ENCODE assay signal across 17 cellular contexts in the genomic region with DNA sequence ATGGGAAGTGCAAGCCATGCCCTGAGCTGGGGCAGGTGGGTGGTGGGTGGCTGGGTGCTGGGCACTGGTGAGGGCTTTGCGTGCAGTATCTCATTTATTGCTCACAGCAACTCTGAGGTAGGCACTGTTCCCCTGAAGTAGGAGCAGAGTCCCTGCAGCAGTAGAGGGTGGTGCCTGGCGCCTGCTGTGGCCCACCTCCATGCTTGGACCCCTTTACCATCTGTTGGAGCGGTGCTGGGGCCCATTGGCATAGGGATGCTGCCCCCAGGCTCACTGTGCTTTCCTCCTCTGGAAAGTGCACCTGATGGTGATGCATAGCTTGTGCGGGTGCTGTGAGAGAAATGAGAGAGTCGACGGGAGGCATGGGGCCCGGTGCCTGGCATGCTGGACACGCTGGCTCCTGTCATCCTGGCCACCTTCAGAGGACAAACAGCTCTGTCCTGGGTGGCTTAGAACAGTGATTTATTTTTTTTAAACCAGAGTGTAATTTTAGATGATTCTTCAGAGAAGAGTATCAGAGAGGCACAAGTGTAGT. TPM values are rescaled to one million over a fixed set of nuclear protein-coding genes. Genes with fewer than 3 reads are reported as not detected.
"Had no signal": no experiment of that assay in that cellular context is flagged by ENCODE, and none has a peak within 500 bp of the region (broad histone marks: within the 10 kb centered on the region; RNA-seq: fewer than 3 reads in every experiment).

No MANE protein-coding gene starts in this region.

- H3K9me3 ChIP-seq: ascending aorta, prostate gland, spleen, suprapubic skin had no signal

- H3K4me3 Mint-ChIP-seq: activated CD4-positive, alpha-beta T cell treated with anti-CD3 and anti-CD28 coated beads, Interleukin-2, amount 10 ng/mL, durations not matched to agents 7 days and 5 days; activated naive CD8-positive, alpha-beta T cell treated with anti-CD3 and anti-CD28 coated beads, Interleukin-2, amount 10 ng/mL, durations not matched to agents 7 days and 5 days; naive B cell; stimulated activated naive CD8-positive, alpha-beta T cell treated with anti-CD3 and anti-CD28 coated beads, Interleukin-15, Interleukin-2, amounts not matched to agents 100 ng/mL and 50 ng/mL, for 24 hours had no signal

- H3K4me3 ChIP-seq: ascending aorta, prostate gland, spleen, suprapubic skin had no signal

- DNase-seq: activated CD4-positive, alpha-beta T cell treated with anti-CD3 and anti-CD28 coated beads, Interleukin-2, amount 10 ng/mL, durations not matched to agents 7 days and 5 days; activated CD4-positive, CD25-positive, alpha-beta regulatory T cell; activated CD8-positive, alpha-beta memory T cell treated with anti-CD3 and anti-CD28 coated beads for 24 hours; activated gamma-delta T cell treated with Interleukin-2 at 50 U/mL for 16 hours; activated naive CD8-positive, alpha-beta T cell treated with anti-CD3 and anti-CD28 coated beads, Interleukin-2, amount 10 ng/mL, durations not matched to agents 7 days and 5 days; kidney glomerular epithelial cell; naive B cell; occipital lobe; spleen had no signal

- H3K4me1 ChIP-seq: ascending aorta, prostate gland, spleen had no signal

- H3K27me3 Mint-ChIP-seq: activated CD4-positive, alpha-beta T cell treated with anti-CD3 and anti-CD28 coated beads, Interleukin-2, amount 10 ng/mL, durations not matched to agents 7 days and 5 days; activated naive CD8-positive, alpha-beta T cell treated with anti-CD3 and anti-CD28 coated beads, Interleukin-2, amount 10 ng/mL, durations not matched to agents 7 days and 5 days; naive B cell; stimulated activated naive CD8-positive, alpha-beta T cell treated with anti-CD3 and anti-CD28 coated beads, Interleukin-15, Interleukin-2, amounts not matched to agents 100 ng/mL and 50 ng/mL, for 24 hours had no signal

- H3K27me3 ChIP-seq: ascending aorta, spleen, suprapubic skin had no signal

- ATAC-seq: sciatic nerve had no signal

- H3K9me3 Mint-ChIP-seq: activated CD4-positive, alpha-beta T cell treated with anti-CD3 and anti-CD28 coated beads, Interleukin-2, amount 10 ng/mL, durations not matched to agents 7 days and 5 days; activated naive CD8-positive, alpha-beta T cell treated with anti-CD3 and anti-CD28 coated beads, Interleukin-2, amount 10 ng/mL, durations not matched to agents 7 days and 5 days; naive B cell; stimulated activated naive CD8-positive, alpha-beta T cell treated with anti-CD3 and anti-CD28 coated beads, Interleukin-15, Interleukin-2, amounts not matched to agents 100 ng/mL and 50 ng/mL, for 24 hours had no signal

- H3K27ac ChIP-seq: ascending aorta, epithelial cell of prostate, prostate gland, spleen, suprapubic skin had no signal

- H3K27ac Mint-ChIP-seq: activated CD4-positive, alpha-beta T cell treated with anti-CD3 and anti-CD28 coated beads, Interleukin-2, amount 10 ng/mL, durations not matched to agents 7 days and 5 days; activated naive CD8-positive, alpha-beta T cell treated with anti-CD3 and anti-CD28 coated beads, Interleukin-2, amount 10 ng/mL, durations not matched to agents 7 days and 5 days; stimulated activated naive CD8-positive, alpha-beta T cell treated with anti-CD3 and anti-CD28 coated beads, Interleukin-15, Interleukin-2, amounts not matched to agents 100 ng/mL and 50 ng/mL, for 24 hours had no signal

RNA-seq across cellular contexts. Expression of gene SFRP5, which starts 10.4 kb away (rescaled TPM):
- total RNA-seq: activated CD4-positive, alpha-beta T cell treated with anti-CD3 and anti-CD28 coated beads, Interleukin-2, amount 10 ng/mL, durations not matched to agents 7 days and 5 days; ascending aorta; fibroblast of lung; lung microvascular endothelial cell; spleen had no signal
- polyA plus RNA-seq: fibroblast of lung had no signal
